1 cellular context compared by ENCODE assay signal in the genomic region with DNA sequence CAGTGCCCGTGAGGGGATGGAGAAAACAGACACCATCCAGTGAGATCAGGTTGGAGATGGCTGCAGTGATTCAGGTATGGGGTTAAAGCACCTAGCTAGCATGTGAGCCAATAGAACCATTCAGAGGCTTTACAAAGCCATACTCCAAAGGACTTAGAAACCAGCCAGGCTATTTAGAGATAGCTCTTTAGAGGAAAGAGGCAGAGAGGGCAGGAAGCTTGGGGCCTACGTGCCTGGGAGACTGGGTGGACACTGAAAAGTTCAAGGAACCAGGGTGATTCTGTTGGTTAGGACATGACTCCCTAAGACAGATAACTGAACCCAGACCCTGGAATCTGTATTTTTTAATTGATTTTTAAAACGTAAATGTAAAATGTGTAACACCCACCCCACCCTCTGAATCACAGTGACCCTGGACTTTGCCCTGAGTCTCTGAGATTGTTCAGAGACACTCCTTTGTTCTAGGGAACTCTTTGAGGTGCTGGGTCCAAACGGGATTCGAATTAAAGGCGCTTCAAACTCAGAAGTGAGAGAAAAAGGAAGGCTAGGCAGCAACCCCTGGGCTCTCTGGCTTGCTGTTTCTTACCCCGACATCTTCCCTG.
TF ChIP-seq lines count a peak whose summit lies in the region.

No MANE protein-coding gene starts in this region.

TF ChIP-seq in K562, 482 proteins besides CTCF, POLR2A, EP300 and RAD21:
- TF ChIP-seq CHD4 (IDR thresholded peaks at IDR 0.05; ENCODE audit: insufficient read depth, insufficient replicate concordance, low read depth, low read length, poor library complexity, severe bottlenecking) (no peak), SRSF1 (IDR thresholded peaks at IDR 0.05; ENCODE audit: low read depth, low read length) (no peak), ZNF324 (CRISPR knock-in tag; IDR thresholded peaks at IDR 0.05) (no peak), KAT2B (IDR thresholded peaks at IDR 0.05; ENCODE audit: low read depth, low read length) (no peak), ZC3H8 (IDR thresholded peaks at IDR 0.05) (no peak), RCOR1 (IDR thresholded peaks at IDR 0.05; ENCODE audit: borderline replicate concordance in 1 of 2, low read depth in 2 of 2, low read length in 2 of 2) (no peak)
- TF ChIP-seq, protein P1, sequence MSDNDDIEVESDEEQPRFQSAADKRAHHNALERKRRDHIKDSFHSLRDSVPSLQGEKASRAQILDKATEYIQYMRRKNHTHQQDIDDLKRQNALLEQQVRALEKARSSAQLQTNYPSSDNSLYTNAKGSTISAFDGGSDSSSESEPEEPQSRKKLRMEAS (CRISPR knock-in tag; IDR thresholded peaks at IDR 0.05) = no peak
- TF ChIP-seq, protein P2, sequence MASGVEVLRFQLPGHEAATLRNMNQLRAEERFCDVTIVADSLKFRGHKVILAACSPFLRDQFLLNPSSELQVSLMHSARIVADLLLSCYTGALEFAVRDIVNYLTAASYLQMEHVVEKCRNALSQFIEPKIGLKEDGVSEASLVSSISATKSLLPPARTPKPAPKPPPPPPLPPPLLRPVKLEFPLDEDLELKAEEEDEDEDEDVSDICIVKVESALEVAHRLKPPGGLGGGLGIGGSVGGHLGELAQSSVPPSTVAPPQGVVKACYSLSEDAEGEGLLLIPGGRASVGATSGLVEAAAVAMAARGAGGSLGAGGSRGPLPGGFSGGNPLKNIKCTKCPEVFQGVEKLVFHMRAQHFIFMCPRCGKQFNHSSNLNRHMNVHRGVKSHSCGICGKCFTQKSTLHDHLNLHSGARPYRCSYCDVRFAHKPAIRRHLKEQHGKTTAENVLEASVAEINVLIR (CRISPR knock-in tag; IDR thresholded peaks at IDR 0.05) = no peak
- TF ChIP-seq, protein P3, sequence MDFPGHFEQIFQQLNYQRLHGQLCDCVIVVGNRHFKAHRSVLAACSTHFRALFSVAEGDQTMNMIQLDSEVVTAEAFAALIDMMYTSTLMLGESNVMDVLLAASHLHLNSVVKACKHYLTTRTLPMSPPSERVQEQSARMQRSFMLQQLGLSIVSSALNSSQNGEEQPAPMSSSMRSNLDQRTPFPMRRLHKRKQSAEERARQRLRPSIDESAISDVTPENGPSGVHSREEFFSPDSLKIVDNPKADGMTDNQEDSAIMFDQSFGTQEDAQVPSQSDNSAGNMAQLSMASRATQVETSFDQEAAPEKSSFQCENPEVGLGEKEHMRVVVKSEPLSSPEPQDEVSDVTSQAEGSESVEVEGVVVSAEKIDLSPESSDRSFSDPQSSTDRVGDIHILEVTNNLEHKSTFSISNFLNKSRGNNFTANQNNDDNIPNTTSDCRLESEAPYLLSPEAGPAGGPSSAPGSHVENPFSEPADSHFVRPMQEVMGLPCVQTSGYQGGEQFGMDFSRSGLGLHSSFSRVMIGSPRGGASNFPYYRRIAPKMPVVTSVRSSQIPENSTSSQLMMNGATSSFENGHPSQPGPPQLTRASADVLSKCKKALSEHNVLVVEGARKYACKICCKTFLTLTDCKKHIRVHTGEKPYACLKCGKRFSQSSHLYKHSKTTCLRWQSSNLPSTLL (IDR thresholded peaks at IDR 0.05) = no peak
- TF ChIP-seq, protein P4, sequence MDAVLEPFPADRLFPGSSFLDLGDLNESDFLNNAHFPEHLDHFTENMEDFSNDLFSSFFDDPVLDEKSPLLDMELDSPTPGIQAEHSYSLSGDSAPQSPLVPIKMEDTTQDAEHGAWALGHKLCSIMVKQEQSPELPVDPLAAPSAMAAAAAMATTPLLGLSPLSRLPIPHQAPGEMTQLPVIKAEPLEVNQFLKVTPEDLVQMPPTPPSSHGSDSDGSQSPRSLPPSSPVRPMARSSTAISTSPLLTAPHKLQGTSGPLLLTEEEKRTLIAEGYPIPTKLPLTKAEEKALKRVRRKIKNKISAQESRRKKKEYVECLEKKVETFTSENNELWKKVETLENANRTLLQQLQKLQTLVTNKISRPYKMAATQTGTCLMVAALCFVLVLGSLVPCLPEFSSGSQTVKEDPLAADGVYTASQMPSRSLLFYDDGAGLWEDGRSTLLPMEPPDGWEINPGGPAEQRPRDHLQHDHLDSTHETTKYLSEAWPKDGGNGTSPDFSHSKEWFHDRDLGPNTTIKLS (IDR thresholded peaks at IDR 0.05; ENCODE audit: borderline replicate concordance, low read depth) = no peak
- TF ChIP-seq, protein P5, sequence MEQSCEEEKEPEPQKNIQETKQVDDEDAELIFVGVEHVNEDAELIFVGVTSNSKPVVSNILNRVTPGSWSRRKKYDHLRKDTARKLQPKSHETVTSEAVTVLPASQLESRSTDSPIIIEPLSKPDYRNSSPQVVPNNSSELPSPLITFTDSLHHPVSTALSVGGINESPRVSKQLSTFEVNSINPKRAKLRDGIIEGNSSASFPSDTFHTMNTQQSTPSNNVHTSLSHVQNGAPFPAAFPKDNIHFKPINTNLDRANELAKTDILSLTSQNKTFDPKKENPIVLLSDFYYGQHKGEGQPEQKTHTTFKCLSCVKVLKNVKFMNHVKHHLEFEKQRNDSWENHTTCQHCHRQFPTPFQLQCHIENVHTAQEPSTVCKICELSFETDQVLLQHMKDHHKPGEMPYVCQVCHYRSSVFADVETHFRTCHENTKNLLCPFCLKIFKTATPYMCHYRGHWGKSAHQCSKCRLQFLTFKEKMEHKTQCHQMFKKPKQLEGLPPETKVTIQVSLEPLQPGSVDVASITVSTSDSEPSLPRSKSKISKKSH (CRISPR knock-in tag; IDR thresholded peaks at IDR 0.05) = no peak
- TF ChIP-seq, protein P6, sequence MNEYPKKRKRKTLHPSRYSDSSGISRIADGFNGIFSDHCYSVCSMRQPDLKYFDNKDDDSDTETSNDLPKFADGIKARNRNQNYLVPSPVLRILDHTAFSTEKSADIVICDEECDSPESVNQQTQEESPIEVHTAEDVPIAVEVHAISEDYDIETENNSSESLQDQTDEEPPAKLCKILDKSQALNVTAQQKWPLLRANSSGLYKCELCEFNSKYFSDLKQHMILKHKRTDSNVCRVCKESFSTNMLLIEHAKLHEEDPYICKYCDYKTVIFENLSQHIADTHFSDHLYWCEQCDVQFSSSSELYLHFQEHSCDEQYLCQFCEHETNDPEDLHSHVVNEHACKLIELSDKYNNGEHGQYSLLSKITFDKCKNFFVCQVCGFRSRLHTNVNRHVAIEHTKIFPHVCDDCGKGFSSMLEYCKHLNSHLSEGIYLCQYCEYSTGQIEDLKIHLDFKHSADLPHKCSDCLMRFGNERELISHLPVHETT (CRISPR knock-in tag; conservative IDR thresholded peaks at IDR 0.05 in 1 of 2, IDR thresholded peaks at IDR 0.05 in 1 of 2) = no peak
TF ChIP-seq in K562: peak in this region for 0.
